In genomic region chr10:101072923-101073322, GRCh38 we compare ENCODE assay signal across 18 cellular contexts. TPM values are rescaled to one million over a fixed set of nuclear protein-coding genes. Genes with fewer than 3 reads are reported as not detected.
DNase-seq lines count a peak whose midpoint lies in the region; ATAC-seq, FAIRE-seq and TF ChIP-seq lines count a peak whose summit lies in the region.
"Had no signal": no experiment of that assay in that cellular context is flagged by ENCODE, and none has a peak within 500 bp of the region (broad histone marks: within the 10 kb centered on the region; RNA-seq: fewer than 3 reads in every experiment).

No MANE protein-coding gene starts in this region.

- peaks cover 6% of the 10 kb centered on the region for H3K4me1 Mint-ChIP-seq in activated T-cell treated with anti-CD3 and anti-CD28 coated beads, Interleukin-2, amount 50 U/mL, for 24 hours (ENCODE audit: low read depth)
- H3K4me1 Mint-ChIP-seq in neural progenitor cell = peaks cover 13% of the 10 kb centered on the region

- H3K4me2 ChIP-seq in HepG2 (ENCODE audit: low read depth, low read length) (no peak overlapping the region), neural progenitor cell (no peak overlapping the region)

- H3K79me2 ChIP-seq in HepG2 (ENCODE audit: insufficient read depth, low read length) (no peaks in the 10 kb centered on the region), neural progenitor cell (ENCODE audit: low read depth) (no peaks in the 10 kb centered on the region)

- H3K4me3 Mint-ChIP-seq in activated T-cell treated with anti-CD3 and anti-CD28 coated beads, Interleukin-2, amount 50 U/mL, for 24 hours = no peak overlapping the region
- H3K4me3 Mint-ChIP-seq in neural progenitor cell = no peak overlapping the region

- TF ChIP-seq EP300 in HepG2 (IDR thresholded peaks at IDR 0.05; ENCODE audit: low read depth in 2 of 2, low read length in 2 of 2) = no peak
- TF ChIP-seq EP300 in HepG2 (CRISPR knock-in tag; IDR thresholded peaks at IDR 0.05; ENCODE audit: borderline replicate concordance) = no peak

- TF ChIP-seq RAD21 in HepG2 (CRISPR knock-in tag; IDR thresholded peaks at IDR 0.05) = no peak

- no peak for FAIRE-seq in HepG2 (lab: Jason Lieb, UNC)
- FAIRE-seq in bronchial epithelial cell (lab: Jason Lieb, UNC) = peak; percentile 96

- POLR2A ChIA-PET in HepG2 (lab: Yijun Ruan, JAX) = no interaction called here

- H3K9ac ChIP-seq in HepG2 (ENCODE audit: insufficient read depth, low read depth, low read length) (no peak overlapping the region), neural progenitor cell (no peak overlapping the region)

- BruUV-seq in HepG2 (replicated peaks; lab: Mats Ljungman, UMichigan) = no TSS peak

- in situ Hi-C loops in HepG2 (cut with HindIII; ENCODE audit: extremely low pct_ligation_motif_present, low pct_unique_long_range_greater_than_20kb) = no loop called here

- H3K27ac ChIP-seq in HepG2 (ENCODE audit: extremely low read length, insufficient read depth, low read length) (no peak overlapping the region), right lobe of liver (no peak overlapping the region), neural progenitor cell (no peak overlapping the region), upper lobe of right lung (no peak overlapping the region)
- H3K27ac ChIP-seq: 22Rv1, SJCRH30 had no signal

- H4K20me1 ChIP-seq in HepG2 (ENCODE audit: insufficient read depth, low read length) (no peaks in the 10 kb centered on the region), neural progenitor cell (ENCODE audit: low read depth) (peaks cover 12% of the 10 kb centered on the region)

- H3F3A ChIP-seq in neural progenitor cell (ENCODE audit: low read depth) = no peaks in the 10 kb centered on the region

- ATAC-seq in HepG2 (no peak), right lobe of liver (no peak), mucosa of descending colon (peak; percentile 23), upper lobe of right lung (no peak), GM18505 (IDR thresholded peaks at IDR 0.05; ENCODE audit: unreplicated experiment) (no peak)

- H3K27me3 Mint-ChIP-seq in activated T-cell treated with anti-CD3 and anti-CD28 coated beads, Interleukin-2, amount 50 U/mL, for 24 hours = peaks cover 50% of the 10 kb centered on the region
- peaks cover 44% of the 10 kb centered on the region for H3K27me3 Mint-ChIP-seq in neural progenitor cell (ENCODE audit: insufficient read depth, low read depth)

- intact Hi-C loops in HepG2 (cut with micrococcal nuclease; ENCODE audit: unreplicated experiment) = no loop called here
- intact Hi-C loops in right lobe of liver (cut with DNase I) = no loop called here
- intact Hi-C loops in mucosa of descending colon (cut with DNase I, micrococcal nuclease) = no loop called here
- intact Hi-C loops in upper lobe of right lung (cut with DNase I) = no loop called here

- no peak for DNase-seq in HepG2 (ENCODE audit: low spot score)
- no peak for DNase-seq in right lobe of liver
- DNase-seq in bronchial epithelial cell (ENCODE audit: low read depth) = no peak
- DNase-seq in mucosa of descending colon = no peak
- no peak for DNase-seq in activated T-cell treated with anti-CD3 and anti-CD28 coated beads, Interleukin-2, amount 50 U/mL, for 24 hours
- no peak for DNase-seq in neural progenitor cell (ENCODE audit: low spot score)
- DNase-seq in upper lobe of right lung = no peak
- DNase-seq: NCI-H187 treated with DMSO at 0.1 percent for 48 hours; NCI-H446; NCI-H69; NK-92 treated with Interleukin-12 subunit alpha and Interleukin-12 subunit beta, amount 100 ng/mL, for 24 hours; SJCRH30 had no signal

- CTCF ChIA-PET in HepG2 (lab: Yijun Ruan, JAX; ENCODE audit: low intra/inter-chr PET ratio, low total read pairs) = no interaction called here

- H3K27me3 ChIP-seq in HepG2 (ENCODE audit: control insufficient read depth in 1 of 2, insufficient read depth in 2 of 2, low read length in 2 of 2) (peaks cover 13 to 49% of the 10 kb centered on the region in 2 experiments; a peak in 4 of 5 replicates), right lobe of liver (no peaks in the 10 kb centered on the region), bronchial epithelial cell (ENCODE audit: control insufficient read depth, insufficient read depth, low read length) (peaks cover 17% of the 10 kb centered on the region), neural progenitor cell (peaks cover 79% of the 10 kb centered on the region), upper lobe of right lung (peaks cover 33% of the 10 kb centered on the region)

- H3K4me3 ChIP-seq in HepG2 (replicated peaks in 1 of 3; ENCODE audit: insufficient read depth in 1 of 3, low read depth in 2 of 3, low read length in 3 of 3) (no peak overlapping the region), right lobe of liver (no peak overlapping the region), bronchial epithelial cell (ENCODE audit: low read depth, low read length) (no peak overlapping the region), mucosa of descending colon (no peak overlapping the region), neural progenitor cell (no peak overlapping the region), upper lobe of right lung (no peak overlapping the region)
- H3K4me3 ChIP-seq: SJCRH30 had no signal

- no peaks in the 10 kb centered on the region for H3K36me3 ChIP-seq in HepG2 (replicated peaks in 1 of 2; ENCODE audit: control insufficient read depth in 1 of 2, insufficient read depth in 2 of 2, low read length in 2 of 2)
- H3K36me3 ChIP-seq in right lobe of liver = no peaks in the 10 kb centered on the region
- no peaks in the 10 kb centered on the region for H3K36me3 ChIP-seq in bronchial epithelial cell (ENCODE audit: control insufficient read depth, insufficient read depth, low read length)
- no peaks in the 10 kb centered on the region for H3K36me3 ChIP-seq in mucosa of descending colon (ENCODE audit: low read depth)
- no peaks in the 10 kb centered on the region for H3K36me3 ChIP-seq in neural progenitor cell
- no peaks in the 10 kb centered on the region for H3K36me3 ChIP-seq in upper lobe of right lung
- H3K36me3 ChIP-seq: SJCRH30 had no signal

- H3K9me3 Mint-ChIP-seq in activated T-cell treated with anti-CD3 and anti-CD28 coated beads, Interleukin-2, amount 50 U/mL, for 24 hours = no peaks in the 10 kb centered on the region
- no peaks in the 10 kb centered on the region for H3K9me3 Mint-ChIP-seq in neural progenitor cell

- WGBS in HepG2 (ENCODE audit: low lambda C conversion rate) = 45% methylated on average over 9 of the region's 9 CpGs
- WGBS in right lobe of liver (ENCODE audit: insufficient coverage, low coverage, low lambda C conversion rate, missing lambda C conversion rate) = 54% methylated on average over 9 of the region's 9 CpGs

- TF ChIP-seq POLR2A in HepG2 (IDR thresholded peaks at IDR 0.05; ENCODE audit: insufficient read depth in 1 of 2, low read depth in 2 of 2, low read length in 2 of 2) (no peak), right lobe of liver (IDR thresholded peaks at IDR 0.05) (no peak), GM18505 (IDR thresholded peaks at IDR 0.05; ENCODE audit: borderline replicate concordance, extremely low read depth, insufficient read depth, insufficient read length) (no peak)

- H2AFZ ChIP-seq in HepG2 (ENCODE audit: low read length) (no peak overlapping the region), neural progenitor cell (replicated peaks) (no peak overlapping the region)

- no peak for TF ChIP-seq CTCF in HepG2 (CRISPR knock-in tag; IDR thresholded peaks at IDR 0.05)
- no peak for TF ChIP-seq CTCF in right lobe of liver (IDR thresholded peaks at IDR 0.05)
- no peak for TF ChIP-seq CTCF in bronchial epithelial cell (IDR thresholded peaks at IDR 0.05; ENCODE audit: insufficient read depth, low read length, severe bottlenecking)
- no peak for TF ChIP-seq CTCF in mucosa of descending colon (IDR thresholded peaks at IDR 0.05)
- TF ChIP-seq CTCF in neural progenitor cell (IDR thresholded peaks at IDR 0.05) = no peak
- no peak for TF ChIP-seq CTCF in upper lobe of right lung (IDR thresholded peaks at IDR 0.05)

- H3K4me1 ChIP-seq in HepG2 (ENCODE audit: insufficient read depth, low read length) (no peaks in the 10 kb centered on the region), right lobe of liver (no peaks in the 10 kb centered on the region), mucosa of descending colon (ENCODE audit: low read depth) (no peaks in the 10 kb centered on the region), neural progenitor cell (no peaks in the 10 kb centered on the region), upper lobe of right lung (peaks cover 7% of the 10 kb centered on the region)
- H3K4me1 ChIP-seq: SJCRH30 had no signal

- H3K9me3 ChIP-seq in HepG2 (ENCODE audit: low read length) (no peaks in the 10 kb centered on the region), right lobe of liver (no peaks in the 10 kb centered on the region), mucosa of descending colon (no peaks in the 10 kb centered on the region), neural progenitor cell (ENCODE audit: low read depth) (no peaks in the 10 kb centered on the region), upper lobe of right lung (no peaks in the 10 kb centered on the region)
- H3K9me3 ChIP-seq: SJCRH30 had no signal

- no peaks in the 10 kb centered on the region for H3K36me3 Mint-ChIP-seq in activated T-cell treated with anti-CD3 and anti-CD28 coated beads, Interleukin-2, amount 50 U/mL, for 24 hours (ENCODE audit: low read depth)
- no peaks in the 10 kb centered on the region for H3K36me3 Mint-ChIP-seq in neural progenitor cell

- H3K27ac Mint-ChIP-seq in activated T-cell treated with anti-CD3 and anti-CD28 coated beads, Interleukin-2, amount 50 U/mL, for 24 hours = no peak overlapping the region
- no peak overlapping the region for H3K27ac Mint-ChIP-seq in neural progenitor cell

RNA-seq across cellular contexts. Expression of gene KAZALD1, which starts 11.1 kb away (rescaled TPM):
- total RNA-seq in HepG2 (2016; rRNA removed; fragmentation: Illumina TruSeq; extraction: Trizol) = 18.0 and 27.7 TPM in 2 replicates
- total RNA-seq in HepG2 (2016; cell fraction: cytosol; rRNA removed; fragmentation: Illumina TruSeq; extraction: Trizol; ENCODE audit: low read depth) = 8.5 and 8.9 TPM in 2 replicates
- total RNA-seq in HepG2 (2016; cell fraction: insoluble cytoplasmic fraction; rRNA removed; fragmentation: Illumina TruSeq; extraction: Trizol) = 14.9 and 26.2 TPM in 2 replicates
- 21.1 and 23.2 TPM in 2 replicates for total RNA-seq in HepG2 (2016; cell fraction: membrane; rRNA removed; fragmentation: Illumina TruSeq; extraction: Trizol)
- total RNA-seq in HepG2 (2016; cell fraction: nucleus; rRNA removed; fragmentation: Illumina TruSeq; extraction: Trizol) = 32.0 and 35.5 TPM in 2 replicates
- 16.7 and 16.8 TPM in 2 replicates for polyA plus RNA-seq in HepG2 (2011; rRNA removed)
- polyA plus RNA-seq in HepG2 (2011; cell fraction: cytosol; rRNA removed) = 12.0 and 21.9 TPM in 2 replicates
- 46.9 and 60.7 TPM in 2 replicates for polyA plus RNA-seq in HepG2 (2011; cell fraction: nucleus; rRNA removed)
- polyA plus RNA-seq in HepG2 (2012) = 10.6 and 15.7 TPM in 2 replicates
- polyA plus RNA-seq in HepG2 (2016; cell fraction: cytosol; fragmentation: Illumina TruSeq; extraction: Trizol; ENCODE audit: low read depth) = 6.1 and 8.0 TPM in 2 replicates
- polyA plus RNA-seq in HepG2 (2016; cell fraction: insoluble cytoplasmic fraction; fragmentation: Illumina TruSeq; extraction: Trizol; ENCODE audit: low read depth) = 14.9 and 20.6 TPM in 2 replicates
- polyA plus RNA-seq in HepG2 (2016; cell fraction: membrane; fragmentation: Illumina TruSeq; extraction: Trizol; ENCODE audit: low read depth) = 16.2 and 17.5 TPM in 2 replicates
- polyA plus RNA-seq in HepG2 (2016; cell fraction: nucleus; fragmentation: Illumina TruSeq; extraction: Trizol; ENCODE audit: insufficient read depth, low read depth) = 52.2 and 57.1 TPM in 2 replicates
- 32.5 and 65.2 TPM in 2 replicates for polyA minus RNA-seq in HepG2 (2011; rRNA and poly(A)+ RNA removed; ENCODE audit: low replicate concordance)
- polyA minus RNA-seq in HepG2 (2011; cell fraction: cytosol; rRNA and poly(A)+ RNA removed) = 8.6 and 15.6 TPM in 2 replicates
- polyA minus RNA-seq in HepG2 (2011; cell fraction: nucleus; rRNA and poly(A)+ RNA removed) = 36.6 and 46.4 TPM in 2 replicates
- total RNA-seq in right lobe of liver = 1 to 10 TPM in 1 of 6 experiments, under 1 TPM in 5; 0.22 to 1.1 (median 0.57) TPM
- total RNA-seq in bronchial epithelial cell = 1.6 and 4.0 TPM in 2 replicates
- total RNA-seq in mucosa of descending colon = 10 to 100 TPM in 2 of 3 donors, 1 to 10 TPM in 1; 8.5 to 20.0 (median 16.7) TPM
- 0.77 and 1.8 TPM in 2 replicates for total RNA-seq in neural progenitor cell (ENCODE audit: low replicate concordance)
- 8.4 TPM for total RNA-seq in upper lobe of right lung

RNA-seq across cellular contexts. Expression of gene SFXN3, which starts 41.9 kb away (rescaled TPM):
- total RNA-seq in HepG2 (2016; rRNA removed; fragmentation: Illumina TruSeq; extraction: Trizol) (11.9 and 16.8 TPM in 2 replicates), right lobe of liver (10 to 100 TPM in 2 of 6 experiments, 1 to 10 TPM in 4; 4.0 to 17.0 (median 7.6) TPM), bronchial epithelial cell (14.0 and 16.1 TPM in 2 replicates), mucosa of descending colon (10 to 100 TPM in 2 of 3 donors, 1 to 10 TPM in 1; 8.7 to 28.7 (median 28.0) TPM), neural progenitor cell (ENCODE audit: low replicate concordance) (0.09 TPM in 1 of 2 replicates, not detected in the other), upper lobe of right lung (49.2 TPM)
- 2.4 and 4.1 TPM in 2 replicates for total RNA-seq in HepG2 (2016; cell fraction: cytosol; rRNA removed; fragmentation: Illumina TruSeq; extraction: Trizol; ENCODE audit: low read depth)
- total RNA-seq in HepG2 (2016; cell fraction: insoluble cytoplasmic fraction; rRNA removed; fragmentation: Illumina TruSeq; extraction: Trizol) = 10.6 and 15.0 TPM in 2 replicates
- total RNA-seq in HepG2 (2016; cell fraction: membrane; rRNA removed; fragmentation: Illumina TruSeq; extraction: Trizol) = 9.3 and 10.0 TPM in 2 replicates
- 18.9 and 21.6 TPM in 2 replicates for total RNA-seq in HepG2 (2016; cell fraction: nucleus; rRNA removed; fragmentation: Illumina TruSeq; extraction: Trizol)
- polyA plus RNA-seq in HepG2 (2011; rRNA removed) = 71.5 and 86.1 TPM in 2 replicates
- 38.5 and 39.6 TPM in 2 replicates for polyA plus RNA-seq in HepG2 (2011; cell fraction: cytosol; rRNA removed)
- 337 and 354 TPM in 2 replicates for polyA plus RNA-seq in HepG2 (2011; cell fraction: nucleus; rRNA removed)
- polyA plus RNA-seq in HepG2 (2012) = 24.0 and 38.4 TPM in 2 replicates
- polyA plus RNA-seq in HepG2 (2016; cell fraction: cytosol; fragmentation: Illumina TruSeq; extraction: Trizol; ENCODE audit: low read depth) = 3.0 and 4.5 TPM in 2 replicates
- 14.7 and 15.8 TPM in 2 replicates for polyA plus RNA-seq in HepG2 (2016; cell fraction: insoluble cytoplasmic fraction; fragmentation: Illumina TruSeq; extraction: Trizol; ENCODE audit: low read depth)
- 9.2 and 10.1 TPM in 2 replicates for polyA plus RNA-seq in HepG2 (2016; cell fraction: membrane; fragmentation: Illumina TruSeq; extraction: Trizol; ENCODE audit: low read depth)
- 49.5 and 57.7 TPM in 2 replicates for polyA plus RNA-seq in HepG2 (2016; cell fraction: nucleus; fragmentation: Illumina TruSeq; extraction: Trizol; ENCODE audit: insufficient read depth, low read depth)
- 78.6 and 219 TPM in 2 replicates for polyA minus RNA-seq in HepG2 (2011; rRNA and poly(A)+ RNA removed; ENCODE audit: low replicate concordance)
- polyA minus RNA-seq in HepG2 (2011; cell fraction: cytosol; rRNA and poly(A)+ RNA removed) = 20.9 and 30.7 TPM in 2 replicates
- polyA minus RNA-seq in HepG2 (2011; cell fraction: nucleus; rRNA and poly(A)+ RNA removed) = 46.2 and 58.2 TPM in 2 replicates

RNA-seq across cellular contexts. Expression of gene PDZD7, which starts 42.0 kb away (rescaled TPM):
- 0.60 and 0.73 TPM in 2 replicates for total RNA-seq in HepG2 (2016; rRNA removed; fragmentation: Illumina TruSeq; extraction: Trizol)
- total RNA-seq in HepG2 (2016; cell fraction: cytosol; rRNA removed; fragmentation: Illumina TruSeq; extraction: Trizol; ENCODE audit: low read depth) = 0.51 and 0.62 TPM in 2 replicates
- 0.42 and 1.1 TPM in 2 replicates for total RNA-seq in HepG2 (2016; cell fraction: insoluble cytoplasmic fraction; rRNA removed; fragmentation: Illumina TruSeq; extraction: Trizol)
- 0.40 and 0.65 TPM in 2 replicates for total RNA-seq in HepG2 (2016; cell fraction: membrane; rRNA removed; fragmentation: Illumina TruSeq; extraction: Trizol)
- 1.1 and 1.3 TPM in 2 replicates for total RNA-seq in HepG2 (2016; cell fraction: nucleus; rRNA removed; fragmentation: Illumina TruSeq; extraction: Trizol)
- 0.58 and 0.78 TPM in 2 replicates for polyA plus RNA-seq in HepG2 (2011; rRNA removed)
- polyA plus RNA-seq in HepG2 (2011; cell fraction: cytosol; rRNA removed) = 0.42 TPM in 2 replicates
- 3.9 and 4.2 TPM in 2 replicates for polyA plus RNA-seq in HepG2 (2011; cell fraction: nucleus; rRNA removed)
- polyA plus RNA-seq in HepG2 (2012) = 1.4 and 1.9 TPM in 2 replicates
- 0.14 and 0.16 TPM in 2 replicates for polyA plus RNA-seq in HepG2 (2016; cell fraction: cytosol; fragmentation: Illumina TruSeq; extraction: Trizol; ENCODE audit: low read depth)
- polyA plus RNA-seq in HepG2 (2016; cell fraction: insoluble cytoplasmic fraction; fragmentation: Illumina TruSeq; extraction: Trizol; ENCODE audit: low read depth) = 0.49 and 0.68 TPM in 2 replicates
- 0.29 and 0.30 TPM in 2 replicates for polyA plus RNA-seq in HepG2 (2016; cell fraction: membrane; fragmentation: Illumina TruSeq; extraction: Trizol; ENCODE audit: low read depth)
- 1.2 and 1.4 TPM in 2 replicates for polyA plus RNA-seq in HepG2 (2016; cell fraction: nucleus; fragmentation: Illumina TruSeq; extraction: Trizol; ENCODE audit: insufficient read depth, low read depth)
- polyA minus RNA-seq in HepG2 (2011; rRNA and poly(A)+ RNA removed; ENCODE audit: low replicate concordance) = 1.4 and 3.3 TPM in 2 replicates
- 0.49 TPM in 1 of 2 replicates, not detected in the other for polyA minus RNA-seq in HepG2 (2011; cell fraction: cytosol; rRNA and poly(A)+ RNA removed)
- 1.2 and 1.3 TPM in 2 replicates for polyA minus RNA-seq in HepG2 (2011; cell fraction: nucleus; rRNA and poly(A)+ RNA removed)
- under 1 TPM in 5 of 6 experiments, not detected in 1; 0.15 to 0.50 (median 0.20) TPM for total RNA-seq in right lobe of liver
- 0.13 and 0.26 TPM in 2 replicates for total RNA-seq in bronchial epithelial cell
- total RNA-seq in mucosa of descending colon = under 1 TPM in 2 of 3 donors, not detected in 1; 0.28 to 0.43 TPM
- 0.25 TPM in 1 of 2 replicates, not detected in the other for total RNA-seq in neural progenitor cell (ENCODE audit: low replicate concordance)
- total RNA-seq in upper lobe of right lung = 1.6 TPM

RNA-seq across cellular contexts. Expression of gene TLX1, which starts 58.2 kb away (rescaled TPM):
- total RNA-seq in HepG2 (2016; rRNA removed; fragmentation: Illumina TruSeq; extraction: Trizol) (0.07 TPM in 2 replicates), right lobe of liver (under 1 TPM; 0.12 to 0.60 (median 0.27) TPM), bronchial epithelial cell (not detected in 2 replicates), mucosa of descending colon (1 to 10 TPM in 1 of 3 donors, under 1 TPM in 1, not detected in 1; 0.93 to 1.0 TPM), neural progenitor cell (ENCODE audit: low replicate concordance) (not detected in 2 replicates), upper lobe of right lung (not detected)
- total RNA-seq in HepG2 (2016; cell fraction: cytosol; rRNA removed; fragmentation: Illumina TruSeq; extraction: Trizol; ENCODE audit: low read depth) = not detected in 2 replicates
- total RNA-seq in HepG2 (2016; cell fraction: insoluble cytoplasmic fraction; rRNA removed; fragmentation: Illumina TruSeq; extraction: Trizol) = 0.09 TPM in 1 of 2 replicates, not detected in the other
- 0.10 TPM in 1 of 2 replicates, not detected in the other for total RNA-seq in HepG2 (2016; cell fraction: membrane; rRNA removed; fragmentation: Illumina TruSeq; extraction: Trizol)
- total RNA-seq in HepG2 (2016; cell fraction: nucleus; rRNA removed; fragmentation: Illumina TruSeq; extraction: Trizol) = 0.13 and 0.22 TPM in 2 replicates
- 0.20 and 0.26 TPM in 2 replicates for polyA plus RNA-seq in HepG2 (2011; rRNA removed)
- 0.15 and 0.16 TPM in 2 replicates for polyA plus RNA-seq in HepG2 (2011; cell fraction: cytosol; rRNA removed)
- polyA plus RNA-seq in HepG2 (2011; cell fraction: nucleus; rRNA removed) = 0.87 and 1.6 TPM in 2 replicates
- 0.09 and 0.21 TPM in 2 replicates for polyA plus RNA-seq in HepG2 (2012)
- 0.05 and 0.09 TPM in 2 replicates for polyA plus RNA-seq in HepG2 (2016; cell fraction: cytosol; fragmentation: Illumina TruSeq; extraction: Trizol; ENCODE audit: low read depth)
- polyA plus RNA-seq in HepG2 (2016; cell fraction: insoluble cytoplasmic fraction; fragmentation: Illumina TruSeq; extraction: Trizol; ENCODE audit: low read depth) = 0.08 TPM in 1 of 2 replicates, not detected in the other
- polyA plus RNA-seq in HepG2 (2016; cell fraction: membrane; fragmentation: Illumina TruSeq; extraction: Trizol; ENCODE audit: low read depth) = 0.16 TPM in 1 of 2 replicates, not detected in the other
- polyA plus RNA-seq in HepG2 (2016; cell fraction: nucleus; fragmentation: Illumina TruSeq; extraction: Trizol; ENCODE audit: insufficient read depth, low read depth) = not detected in 2 replicates
- 1.3 TPM in 1 of 2 replicates, not detected in the other for polyA minus RNA-seq in HepG2 (2011; rRNA and poly(A)+ RNA removed; ENCODE audit: low replicate concordance)
- polyA minus RNA-seq in HepG2 (2011; cell fraction: cytosol; rRNA and poly(A)+ RNA removed) = not detected in 2 replicates
- polyA minus RNA-seq in HepG2 (2011; cell fraction: nucleus; rRNA and poly(A)+ RNA removed) = 0.13 TPM in 1 of 2 replicates, not detected in the other
- total RNA-seq: H4, LHCN-M2, SJCRH30 had no signal
- polyA plus RNA-seq: AG04450, BJ had no signal
